ENCODE assay signal across 14 cellular contexts in genomic region chr1:228370941-228371740, GRCh38. TPM values are rescaled to one million over a fixed set of nuclear protein-coding genes. Genes with fewer than 3 reads are reported as not detected.
A peak's percentile ranks its signal among the peaks of the same experiment; 100 is the strongest.
DNase-seq lines count a peak whose midpoint lies in the region; ATAC-seq lines count a peak whose summit lies in the region.
"Had no signal": no experiment of that assay in that cellular context is flagged by ENCODE, and none has a peak within 500 bp of the region (broad histone marks: within the 10 kb centered on the region; RNA-seq: fewer than 3 reads in every experiment).

No MANE protein-coding gene starts in this region.

- CTCF ChIA-PET in activated CD4-positive, alpha-beta memory T cell treated with anti-CD3 and anti-CD28 coated beads for 36 hours (lab: Charles Lee): no interaction called here

- no peaks in the 10 kb centered on the region for H3K9me3 Mint-ChIP-seq in activated T-cell treated with anti-CD3 and anti-CD28 coated beads, Interleukin-2, amount 50 U/mL, for 4 hours
- H3K9me3 Mint-ChIP-seq in activated CD4-positive, alpha-beta memory T cell treated with anti-CD3 and anti-CD28 coated beads for 36 hours: no peaks in the 10 kb centered on the region

- peaks cover 58 to 88% (median 73%) of the 10 kb centered on the region in 3 donors for H3K36me3 ChIP-seq in skeletal muscle tissue (ENCODE audit: control insufficient read depth in 3 of 3, insufficient read depth in 3 of 3, low read length in 3 of 3)
- H3K36me3 ChIP-seq: vagina had no signal

- H3K4me1 Mint-ChIP-seq in activated T-cell treated with anti-CD3 and anti-CD28 coated beads, Interleukin-2, amount 50 U/mL, for 4 hours (ENCODE audit: low read depth): no peaks in the 10 kb centered on the region
- no peaks in the 10 kb centered on the region for H3K4me1 Mint-ChIP-seq in activated CD4-positive, alpha-beta memory T cell treated with anti-CD3 and anti-CD28 coated beads for 36 hours (ENCODE audit: low read depth)

- H3K27ac ChIP-seq in skeletal muscle tissue (ENCODE audit: low read depth, low read length): peak overlapping the region; percentile 74
- H3K27ac ChIP-seq: GM23248, vagina had no signal

- no peak overlapping the region for H3K4me3 ChIP-seq in skeletal muscle tissue (ENCODE audit: low read length in 3 of 3)
- H3K4me3 ChIP-seq: GM23248, vagina had no signal

- POLR2A ChIA-PET in activated CD4-positive, alpha-beta memory T cell treated with anti-CD3 and anti-CD28 coated beads for 36 hours (lab: Charles Lee): interaction anchor here (1.3 kb wide), 1 partner anchor 33 kb away, joined by 3 read pairs; no protein-coding TSS in a partner anchor

- peaks cover 0 to 2% (median 0%) of the 10 kb centered on the region in 3 donors for H3K27me3 ChIP-seq in skeletal muscle tissue (ENCODE audit: control insufficient read depth in 3 of 3, insufficient read depth in 3 of 3, low read length in 3 of 3)
- H3K27me3 ChIP-seq: vagina had no signal

- H3K9ac ChIP-seq in skeletal muscle tissue (ENCODE audit: low read depth in 1 of 3, low read length in 3 of 3): peak overlapping the region in 1 of 3 donors; percentile 72
- H3K9ac ChIP-seq: GM23248 had no signal

- no peaks in the 10 kb centered on the region for H3K27me3 Mint-ChIP-seq in activated T-cell treated with anti-CD3 and anti-CD28 coated beads, Interleukin-2, amount 50 U/mL, for 4 hours (ENCODE audit: low read depth)
- H3K27me3 Mint-ChIP-seq in activated CD4-positive, alpha-beta memory T cell treated with anti-CD3 and anti-CD28 coated beads for 36 hours: no peaks in the 10 kb centered on the region
- H3K27me3 Mint-ChIP-seq: activated CD8-positive, alpha-beta memory T cell treated with anti-CD3 and anti-CD28 coated beads, Interleukin-2, amount 10 ng/mL, durations not matched to agents 7 days and 5 days had no signal

- no peak overlapping the region for H3K27ac Mint-ChIP-seq in activated CD4-positive, alpha-beta memory T cell treated with anti-CD3 and anti-CD28 coated beads for 36 hours
- H3K27ac Mint-ChIP-seq: activated CD8-positive, alpha-beta memory T cell treated with anti-CD3 and anti-CD28 coated beads, Interleukin-2, amount 10 ng/mL, durations not matched to agents 7 days and 5 days had no signal

- intact Hi-C loops in cardiac septum (cut with DNase I): no loop called here
- intact Hi-C loops in activated CD4-positive, alpha-beta memory T cell treated with anti-CD3 and anti-CD28 coated beads for 36 hours (cut with micrococcal nuclease): no loop called here

- H3K9me3 ChIP-seq in skeletal muscle tissue (ENCODE audit: control insufficient read depth in 3 of 3, low read length in 3 of 3): no peaks in the 10 kb centered on the region
- H3K9me3 ChIP-seq: vagina had no signal

- H3K36me3 Mint-ChIP-seq in activated T-cell treated with anti-CD3 and anti-CD28 coated beads, Interleukin-2, amount 50 U/mL, for 4 hours (ENCODE audit: insufficient read depth): no peaks in the 10 kb centered on the region
- H3K36me3 Mint-ChIP-seq in activated CD4-positive, alpha-beta memory T cell treated with anti-CD3 and anti-CD28 coated beads for 36 hours: no peaks in the 10 kb centered on the region
- H3K36me3 Mint-ChIP-seq: activated CD8-positive, alpha-beta memory T cell treated with anti-CD3 and anti-CD28 coated beads, Interleukin-2, amount 10 ng/mL, durations not matched to agents 7 days and 5 days had no signal

- peaks cover 42 to 100% (median 96%) of the 10 kb centered on the region in 3 donors for H3K4me1 ChIP-seq in skeletal muscle tissue (ENCODE audit: control insufficient read depth in 3 of 3, insufficient read depth in 3 of 3, low read length in 3 of 3)

- no peak for ATAC-seq in activated T-cell treated with anti-CD3 and anti-CD28 coated beads, Interleukin-2, amount 50 U/mL, for 4 hours
- ATAC-seq in HG03378 (IDR thresholded peaks at IDR 0.05; ENCODE audit: unreplicated experiment): no peak
- ATAC-seq: activated CD8-positive, alpha-beta memory T cell treated with anti-CD3 and anti-CD28 coated beads, Interleukin-2, amount 10 ng/mL, durations not matched to agents 7 days and 5 days had no signal

- DNase-seq in activated T-cell treated with anti-CD3 and anti-CD28 coated beads, Interleukin-2, amount 50 U/mL, for 4 hours: peak; percentile 3
- no peak for DNase-seq in activated T-cell treated with anti-CD3 and anti-CD28 coated beads for 4 hours
- peak; percentile 35 for DNase-seq in NCI-H2107 (lab: John Stamatoyannopoulos, UW)
- peak; percentile 87 for DNase-seq in cardiac septum (ENCODE audit: low spot score)
- no peak for DNase-seq in activated CD4-positive, alpha-beta memory T cell treated with anti-CD3 and anti-CD28 coated beads for 36 hours
- DNase-seq in MV-4-11 (lab: John Stamatoyannopoulos, UW): no peak
- DNase-seq: activated CD8-positive, alpha-beta memory T cell treated with anti-CD3 and anti-CD28 coated beads, Interleukin-2, amount 10 ng/mL, durations not matched to agents 7 days and 5 days; activated naive CD4-positive, alpha-beta T cell treated with anti-CD3 and anti-CD28 coated beads, Interleukin-2, amount 50 U/mL, for 16 hours; GM23248; NCI-H526 treated with DMSO at 0.1 percent for 48 hours had no signal

- no peak overlapping the region for H3K4me3 Mint-ChIP-seq in activated T-cell treated with anti-CD3 and anti-CD28 coated beads, Interleukin-2, amount 50 U/mL, for 4 hours
- no peak overlapping the region for H3K4me3 Mint-ChIP-seq in activated CD4-positive, alpha-beta memory T cell treated with anti-CD3 and anti-CD28 coated beads for 36 hours
- H3K4me3 Mint-ChIP-seq: activated CD8-positive, alpha-beta memory T cell treated with anti-CD3 and anti-CD28 coated beads, Interleukin-2, amount 10 ng/mL, durations not matched to agents 7 days and 5 days had no signal

RNA-seq across cellular contexts. Expression of gene TRIM11, which starts 35.5 kb away (rescaled TPM):
- total RNA-seq in activated T-cell treated with anti-CD3 and anti-CD28 coated beads, Interleukin-2, amount 50 U/mL, for 4 hours: 10 to 100 TPM; 43.8 to 47.5 (median 46.6) TPM
- 7.3 TPM for total RNA-seq in cardiac septum
- total RNA-seq in skeletal muscle tissue: 6.3 TPM
- 10 to 100 TPM; 33.6 to 34.9 TPM for total RNA-seq in activated CD4-positive, alpha-beta memory T cell treated with anti-CD3 and anti-CD28 coated beads for 36 hours

RNA-seq across cellular contexts. Expression of gene TRIM17, which starts 45.5 kb away (rescaled TPM):
- total RNA-seq in activated T-cell treated with anti-CD3 and anti-CD28 coated beads, Interleukin-2, amount 50 U/mL, for 4 hours: 1 to 10 TPM in 1 of 3 donors, under 1 TPM in 2; 0.57 to 1.1 (median 0.66) TPM
- 0.46 TPM for total RNA-seq in cardiac septum
- 0.52 TPM for total RNA-seq in skeletal muscle tissue
- total RNA-seq in activated CD4-positive, alpha-beta memory T cell treated with anti-CD3 and anti-CD28 coated beads for 36 hours: 1 to 10 TPM; 1.5 to 1.6 TPM
- total RNA-seq: GM23248, SK-MEL-5 had no signal

Comparison
In these comparisons a context has a peak if more than half of its experiments do, and no peak if none do; other contexts are left out.
1. DNase-seq: peak in activated T-cell treated with anti-CD3 and anti-CD28 coated beads, Interleukin-2, amount 50 U/mL, for 4 hours (single experiment), NCI-H2107 (single experiment) and cardiac septum (single experiment); none in activated T-cell treated with anti-CD3 and anti-CD28 coated beads for 4 hours (single experiment), activated CD4-positive, alpha-beta memory T cell treated with anti-CD3 and anti-CD28 coated beads for 36 hours (single experiment) and MV-4-11 (single experiment).